ENCODE assay signal across 17 cellular contexts in the genomic region with DNA sequence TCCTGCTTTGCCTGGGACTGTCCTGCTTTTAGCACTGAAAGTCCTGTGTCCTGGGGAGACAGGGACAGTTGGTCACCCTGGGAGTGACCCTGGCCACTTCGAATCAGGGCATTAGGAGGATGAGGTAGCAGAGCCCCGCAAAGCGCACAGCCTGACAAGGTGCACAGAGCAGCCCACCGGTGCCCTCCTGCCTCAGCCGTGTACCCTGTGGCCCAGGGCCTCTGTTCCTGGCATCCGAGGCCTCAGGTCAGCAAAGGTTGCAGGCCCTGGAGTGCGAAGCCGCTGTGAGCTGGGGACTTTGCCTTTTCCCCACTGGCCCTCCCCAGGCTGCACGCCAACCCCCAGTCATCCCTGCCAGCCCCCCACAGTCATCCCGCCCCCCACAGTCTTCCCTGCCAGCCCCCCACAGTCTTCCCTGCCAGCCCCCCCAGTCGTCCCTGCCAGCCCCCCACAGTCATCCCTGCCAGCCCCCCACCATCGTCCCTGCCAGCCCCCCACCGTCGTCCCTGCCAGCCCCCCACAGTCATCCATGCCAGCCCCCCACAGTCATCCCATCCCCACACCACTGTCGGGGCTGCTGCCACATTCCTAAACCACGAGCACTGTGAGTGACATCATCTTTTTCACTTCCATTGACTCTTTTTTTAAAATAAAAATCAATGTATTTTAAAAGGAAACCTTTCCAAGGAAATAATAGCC.
DNase-seq lines count a peak whose midpoint lies in the region; ATAC-seq and TF ChIP-seq lines count a peak whose summit lies in the region.
"Had no signal": no experiment of that assay in that cellular context is flagged by ENCODE, and none has a peak within 500 bp of the region (broad histone marks: within the 10 kb centered on the region; RNA-seq: fewer than 3 reads in every experiment).

No MANE protein-coding gene starts in this region.

- H3K27ac ChIP-seq in SJSA1 (peak overlapping the region; percentile 89), suprapubic skin (peak overlapping the region; percentile 48)
- H3K27ac ChIP-seq: parathyroid adenoma had no signal

- ATAC-seq in HG02884 (IDR thresholded peaks at IDR 0.05; ENCODE audit: unreplicated experiment) (no peak), HG02938 (IDR thresholded peaks at IDR 0.05; ENCODE audit: unreplicated experiment) (no peak)
- ATAC-seq: T-cell had no signal

- H3K4me3 ChIP-seq in SJSA1 (no peak overlapping the region), foreskin fibroblast (ENCODE audit: low read depth in 1 of 2, low read length in 2 of 2) (no peak overlapping the region), suprapubic skin (no peak overlapping the region)
- H3K4me3 ChIP-seq: esophagus squamous epithelium, HAP-1 had no signal

- no peak for TF ChIP-seq EP300 in suprapubic skin (IDR thresholded peaks at IDR 0.05)

- H3K9me3 ChIP-seq in SJSA1 (replicated peaks) (no peaks in the 10 kb centered on the region), suprapubic skin (no peaks in the 10 kb centered on the region)
- H3K9me3 ChIP-seq: esophagus squamous epithelium, HAP-1 had no signal

- no peak for TF ChIP-seq POLR2A in suprapubic skin (IDR thresholded peaks at IDR 0.05)

- 80% methylated on average over 16 of the region's 16 CpGs for WGBS in suprapubic skin

- peaks cover 31% of the 10 kb centered on the region for H3K36me3 ChIP-seq in SJSA1
- H3K36me3 ChIP-seq in suprapubic skin = peaks cover 24% of the 10 kb centered on the region
- H3K36me3 ChIP-seq: HAP-1 had no signal

- peak; percentile 22 for DNase-seq in ELR (ENCODE audit: low read depth)
- peak in 1 of 2 experiments; percentile 23 for DNase-seq in SJSA1 (ENCODE audit: low read depth in 1 of 2, low spot score in 2 of 2)
- DNase-seq in foreskin fibroblast = peak; percentile 33 to 46
- no peak for DNase-seq in suprapubic skin (ENCODE audit: low spot score in 2 of 2)
- no peak for DNase-seq in activated effector memory CD4-positive, alpha-beta T cell treated with anti-CD3 and anti-CD28 coated beads, Interleukin-2, amount 50 U/mL, for 16 hours
- DNase-seq: activated CD4-positive, alpha-beta T cell treated with anti-CD3 and anti-CD28 coated beads, Interleukin-2, amount 50 U/mL, for 48 hours; activated T-cell treated with anti-CD3 and anti-CD28 coated beads, Interleukin-2, amount 50 U/mL, for 1 hour; effector CD8-positive, alpha-beta T cell; esophagus squamous epithelium; Karpas-422; NCI-H2171 treated with DMSO at 0.1 percent for 48 hours; stimulated activated CD4-positive, alpha-beta T cell treated with anti-CD3 and anti-CD28 coated beads, Interleukin-4, amount 100 ng/mL, for 1 hour; T-cell had no signal

- H3K27me3 ChIP-seq in SJSA1 (replicated peaks) (no peaks in the 10 kb centered on the region), suprapubic skin (no peaks in the 10 kb centered on the region)
- H3K27me3 ChIP-seq: esophagus squamous epithelium had no signal

- peaks cover 26% of the 10 kb centered on the region for H3K4me1 ChIP-seq in SJSA1 (replicated peaks)
- peaks cover 23% of the 10 kb centered on the region for H3K4me1 ChIP-seq in suprapubic skin
- H3K4me1 ChIP-seq: HAP-1, parathyroid adenoma had no signal

- TF ChIP-seq CTCF in foreskin fibroblast (IDR thresholded peaks at IDR 0.05; ENCODE audit: low read depth, low read length) (no peak), suprapubic skin (IDR thresholded peaks at IDR 0.05) (no peak)

Comparison
In these comparisons a context has a peak if more than half of its experiments do, and no peak if none do; other contexts are left out.
1. DNase-seq: peak in ELR (single experiment) and foreskin fibroblast (2 of 2); none in suprapubic skin (0 of 2) and activated effector memory CD4-positive, alpha-beta T cell treated with anti-CD3 and anti-CD28 coated beads, Interleukin-2, amount 50 U/mL, for 16 hours (single experiment).